Comparison of ENCODE assay signal across 23 cellular contexts in the genomic region with DNA sequence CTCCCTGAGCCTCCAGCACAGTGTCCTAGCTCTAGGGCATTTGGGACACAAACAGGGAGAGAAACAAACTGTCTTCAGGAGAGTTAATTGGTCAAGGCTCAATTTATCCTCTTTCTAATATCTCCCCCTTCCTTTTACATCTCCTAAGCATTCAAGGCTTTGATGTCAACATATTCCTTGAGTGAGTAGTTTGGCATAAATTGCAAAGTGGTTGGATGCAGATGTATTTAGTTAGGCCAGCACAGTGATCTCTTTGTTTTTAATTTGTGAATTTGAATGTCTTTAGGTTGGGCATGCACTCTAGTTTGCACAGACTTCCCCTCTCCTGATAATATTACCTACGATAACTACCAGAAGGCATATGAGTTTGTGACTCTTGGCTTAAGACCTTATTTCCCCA. TPM values are rescaled to one million over a fixed set of nuclear protein-coding genes. Genes with fewer than 3 reads are reported as not detected.
"Had no signal": no experiment of that assay in that cellular context is flagged by ENCODE, and none has a peak within 500 bp of the region (broad histone marks: within the 10 kb centered on the region; RNA-seq: fewer than 3 reads in every experiment).

No MANE protein-coding gene starts in this region.

- DNase-seq: activated CD4-positive, alpha-beta T cell treated with anti-CD3 and anti-CD28 coated beads, Interleukin-2, amount 10 ng/mL, durations not matched to agents 7 days and 5 days; activated CD4-positive, CD25-positive, alpha-beta regulatory T cell treated with anti-CD3 and anti-CD28 coated beads, Interleukin-2, amount 50 U/mL, for 72 hours; activated CD8-positive, alpha-beta T cell treated with anti-CD3 and anti-CD28 coated beads, Interleukin-2, amount 10 ng/mL, durations not matched to agents 7 days and 5 days; activated gamma-delta T cell treated with Interleukin-2 at 50 U/mL for 16 hours; colonic mucosa; endodermal cell; esophagus squamous epithelium; left ventricle myocardium superior; mammary epithelial cell; ovary; psoas muscle; stimulated activated CD4-positive, alpha-beta T cell treated with anti-CD3 and anti-CD28 coated beads, Interleukin-4, amount 100 ng/mL, for 24 hours; stimulated activated naive CD4-positive, alpha-beta T cell treated with Interleukin-2 at 50 U/mL for 16 hours; WERI-Rb-1 had no signal

- H3K27ac ChIP-seq: colonic mucosa, esophagus squamous epithelium, ovary, psoas muscle, right atrium auricular region, thoracic aorta, WERI-Rb-1 had no signal

- H3K9me3 ChIP-seq: colonic mucosa, esophagus squamous epithelium, ovary, psoas muscle, right atrium auricular region, thoracic aorta had no signal

- H3K4me3 ChIP-seq: colonic mucosa, esophagus squamous epithelium, ovary, psoas muscle, right atrium auricular region, thoracic aorta had no signal

- H3K36me3 Mint-ChIP-seq: activated naive CD4-positive, alpha-beta T cell treated with anti-CD3 and anti-CD28 coated beads, Interleukin-2, amount 50 U/mL, for 24 hours; mesothelial cell of epicardium; naive thymus-derived CD8-positive, alpha-beta T cell; type B pancreatic cell had no signal

- H3K9me3 Mint-ChIP-seq: activated CD4-positive, alpha-beta T cell treated with anti-CD3 and anti-CD28 coated beads, Interleukin-2, amount 10 ng/mL, durations not matched to agents 7 days and 5 days; activated naive CD4-positive, alpha-beta T cell treated with anti-CD3 and anti-CD28 coated beads, Interleukin-2, amount 50 U/mL, for 24 hours; endodermal cell; mesothelial cell of epicardium; type B pancreatic cell had no signal

- H3K4me3 Mint-ChIP-seq: activated CD4-positive, alpha-beta T cell treated with anti-CD3 and anti-CD28 coated beads, Interleukin-2, amount 10 ng/mL, durations not matched to agents 7 days and 5 days; activated CD8-positive, alpha-beta T cell treated with anti-CD3 and anti-CD28 coated beads, Interleukin-2, amount 10 ng/mL, durations not matched to agents 7 days and 5 days; activated naive CD4-positive, alpha-beta T cell treated with anti-CD3 and anti-CD28 coated beads, Interleukin-2, amount 50 U/mL, for 24 hours; endodermal cell; mesothelial cell of epicardium; naive thymus-derived CD8-positive, alpha-beta T cell; type B pancreatic cell had no signal

- FAIRE-seq: bronchial epithelial cell, frontal cortex had no signal

- H3K27ac Mint-ChIP-seq: activated CD4-positive, alpha-beta T cell treated with anti-CD3 and anti-CD28 coated beads, Interleukin-2, amount 10 ng/mL, durations not matched to agents 7 days and 5 days; activated CD8-positive, alpha-beta T cell treated with anti-CD3 and anti-CD28 coated beads, Interleukin-2, amount 10 ng/mL, durations not matched to agents 7 days and 5 days; activated naive CD4-positive, alpha-beta T cell treated with anti-CD3 and anti-CD28 coated beads, Interleukin-2, amount 50 U/mL, for 24 hours; endodermal cell; mesothelial cell of epicardium; type B pancreatic cell had no signal

- H3K36me3 ChIP-seq: colonic mucosa, esophagus squamous epithelium, ovary, right atrium auricular region, thoracic aorta, WERI-Rb-1 had no signal

- H3K27me3 ChIP-seq: colonic mucosa, ovary, right atrium auricular region had no signal

- H3K4me1 ChIP-seq: colonic mucosa had no signal

RNA-seq across cellular contexts. Expression of a gene that starts 12.5 kb away (rescaled TPM):
- total RNA-seq: activated CD4-positive, alpha-beta T cell treated with anti-CD3 and anti-CD28 coated beads, Interleukin-2, amount 10 ng/mL, durations not matched to agents 7 days and 5 days; activated CD8-positive, alpha-beta T cell treated with anti-CD3 and anti-CD28 coated beads, Interleukin-2, amount 10 ng/mL, durations not matched to agents 7 days and 5 days; bronchial epithelial cell; T-helper 2 cell treated with Interferon-gamma antibody and Interleukin-4, amounts not matched to agents 100 ng/mL and 5 ng/mL, for 36 hours had no signal

RNA-seq across cellular contexts. Expression of a gene that starts 33.3 kb away (rescaled TPM):
- total RNA-seq: activated CD8-positive, alpha-beta T cell treated with anti-CD3 and anti-CD28 coated beads, Interleukin-2, amount 10 ng/mL, durations not matched to agents 7 days and 5 days; naive thymus-derived CD8-positive, alpha-beta T cell; T-helper 2 cell treated with Interferon-gamma antibody and Interleukin-4, amounts not matched to agents 100 ng/mL and 5 ng/mL, for 36 hours had no signal
